In genomic region chr3:133192967-133193366, GRCh38 we compare ENCODE assay signal across 1 cellular context.
TF ChIP-seq lines count a peak whose summit lies in the region.

No MANE protein-coding gene starts in this region.

TF ChIP-seq in GM23338, 12 proteins besides CTCF, POLR2A, EP300 and RAD21 (continued from another document):
- TF ChIP-seq, protein P1, sequence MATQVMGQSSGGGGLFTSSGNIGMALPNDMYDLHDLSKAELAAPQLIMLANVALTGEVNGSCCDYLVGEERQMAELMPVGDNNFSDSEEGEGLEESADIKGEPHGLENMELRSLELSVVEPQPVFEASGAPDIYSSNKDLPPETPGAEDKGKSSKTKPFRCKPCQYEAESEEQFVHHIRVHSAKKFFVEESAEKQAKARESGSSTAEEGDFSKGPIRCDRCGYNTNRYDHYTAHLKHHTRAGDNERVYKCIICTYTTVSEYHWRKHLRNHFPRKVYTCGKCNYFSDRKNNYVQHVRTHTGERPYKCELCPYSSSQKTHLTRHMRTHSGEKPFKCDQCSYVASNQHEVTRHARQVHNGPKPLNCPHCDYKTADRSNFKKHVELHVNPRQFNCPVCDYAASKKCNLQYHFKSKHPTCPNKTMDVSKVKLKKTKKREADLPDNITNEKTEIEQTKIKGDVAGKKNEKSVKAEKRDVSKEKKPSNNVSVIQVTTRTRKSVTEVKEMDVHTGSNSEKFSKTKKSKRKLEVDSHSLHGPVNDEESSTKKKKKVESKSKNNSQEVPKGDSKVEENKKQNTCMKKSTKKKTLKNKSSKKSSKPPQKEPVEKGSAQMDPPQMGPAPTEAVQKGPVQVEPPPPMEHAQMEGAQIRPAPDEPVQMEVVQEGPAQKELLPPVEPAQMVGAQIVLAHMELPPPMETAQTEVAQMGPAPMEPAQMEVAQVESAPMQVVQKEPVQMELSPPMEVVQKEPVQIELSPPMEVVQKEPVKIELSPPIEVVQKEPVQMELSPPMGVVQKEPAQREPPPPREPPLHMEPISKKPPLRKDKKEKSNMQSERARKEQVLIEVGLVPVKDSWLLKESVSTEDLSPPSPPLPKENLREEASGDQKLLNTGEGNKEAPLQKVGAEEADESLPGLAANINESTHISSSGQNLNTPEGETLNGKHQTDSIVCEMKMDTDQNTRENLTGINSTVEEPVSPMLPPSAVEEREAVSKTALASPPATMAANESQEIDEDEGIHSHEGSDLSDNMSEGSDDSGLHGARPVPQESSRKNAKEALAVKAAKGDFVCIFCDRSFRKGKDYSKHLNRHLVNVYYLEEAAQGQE (IDR thresholded peaks at IDR 0.05; ENCODE audit: unreplicated experiment) = no peak
- TF ChIP-seq STAT1 (IDR thresholded peaks at IDR 0.05; ENCODE audit: unreplicated experiment) (no peak), JUNB (IDR thresholded peaks at IDR 0.05; ENCODE audit: unreplicated experiment) (no peak), POLR2AphosphoS5 (IDR thresholded peaks at IDR 0.05; ENCODE audit: low read depth) (no peak)
